ENCODE assay signal across 1 cellular context in genomic region chr14:93958567-93959238, GRCh38.
TF ChIP-seq lines count a peak whose summit lies in the region.

No MANE protein-coding gene starts in this region.

TF ChIP-seq in HepG2, 621 proteins besides CTCF, POLR2A, EP300 and RAD21:
- TF ChIP-seq ZNF333 (CRISPR knock-in tag; IDR thresholded peaks at IDR 0.05; ENCODE audit: borderline replicate concordance) (peak; percentile 1; the same call in 1 of the 2 replicates), ZNF17 (CRISPR knock-in tag; IDR thresholded peaks at IDR 0.05) (no peak), TBL1XR1 (IDR thresholded peaks at IDR 0.05; ENCODE audit: borderline replicate concordance, low read length, partially characterized antibody) (no peak), HCFC1 (IDR thresholded peaks at IDR 0.05; ENCODE audit: low read depth, low read length) (no peak), ZNF749 (CRISPR knock-in tag; IDR thresholded peaks at IDR 0.05; ENCODE audit: borderline replicate concordance) (0 out of 2 replicates have a peak, but pooled peaks have one; percentile 7), ZNF629 (CRISPR knock-in tag; conservative IDR thresholded peaks at IDR 0.05) (peak; percentile 91), SNAI1 (CRISPR knock-in tag; IDR thresholded peaks at IDR 0.05; ENCODE audit: borderline replicate concordance) (0 out of 2 replicates have a peak, but pooled peaks have one; percentile 47), KDM1A (CRISPR knock-in tag; IDR thresholded peaks at IDR 0.05) (peak; percentile 67; the same call in 1 of the 2 replicates), IKZF4 (CRISPR knock-in tag; IDR thresholded peaks at IDR 0.05; ENCODE audit: borderline replicate concordance, low read depth, not compliant biosample characterization) (no peak), FOXJ3 (CRISPR knock-in tag; IDR thresholded peaks at IDR 0.05; ENCODE audit: borderline replicate concordance) (no peak), SP4 (CRISPR knock-in tag; IDR thresholded peaks at IDR 0.05) (peak; percentile 31; the same call in 1 of the 2 replicates), RBM22 (optimal IDR thresholded peaks at IDR 0.05; ENCODE audit: low read length) (peak; percentile 13), ZZZ3 (CRISPR knock-in tag; IDR thresholded peaks at IDR 0.05; ENCODE audit: borderline replicate concordance) (no peak), ZNF709 (CRISPR knock-in tag; IDR thresholded peaks at IDR 0.05) (no peak), FOXC1 (CRISPR knock-in tag; IDR thresholded peaks at IDR 0.05; ENCODE audit: borderline replicate concordance) (peak; percentile 17; the same call in 1 of the 2 replicates), RFXAP (CRISPR knock-in tag; IDR thresholded peaks at IDR 0.05; ENCODE audit: borderline replicate concordance) (no peak)
- TF ChIP-seq, protein P1, sequence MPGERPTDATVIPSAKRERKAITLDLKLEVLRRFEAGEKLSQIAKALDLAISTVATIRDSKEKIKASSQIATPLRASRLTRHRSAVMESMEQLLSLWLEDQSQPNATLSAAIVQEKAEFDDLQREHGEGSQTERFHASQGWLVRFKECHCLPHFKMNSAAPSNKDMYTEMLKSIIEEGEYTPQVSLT (CRISPR knock-in tag; IDR thresholded peaks at IDR 0.05; ENCODE audit: borderline replicate concordance, low read depth) = 0 out of 2 replicates have a peak, but pooled peaks have one; percentile 10
- TF ChIP-seq, protein P2, sequence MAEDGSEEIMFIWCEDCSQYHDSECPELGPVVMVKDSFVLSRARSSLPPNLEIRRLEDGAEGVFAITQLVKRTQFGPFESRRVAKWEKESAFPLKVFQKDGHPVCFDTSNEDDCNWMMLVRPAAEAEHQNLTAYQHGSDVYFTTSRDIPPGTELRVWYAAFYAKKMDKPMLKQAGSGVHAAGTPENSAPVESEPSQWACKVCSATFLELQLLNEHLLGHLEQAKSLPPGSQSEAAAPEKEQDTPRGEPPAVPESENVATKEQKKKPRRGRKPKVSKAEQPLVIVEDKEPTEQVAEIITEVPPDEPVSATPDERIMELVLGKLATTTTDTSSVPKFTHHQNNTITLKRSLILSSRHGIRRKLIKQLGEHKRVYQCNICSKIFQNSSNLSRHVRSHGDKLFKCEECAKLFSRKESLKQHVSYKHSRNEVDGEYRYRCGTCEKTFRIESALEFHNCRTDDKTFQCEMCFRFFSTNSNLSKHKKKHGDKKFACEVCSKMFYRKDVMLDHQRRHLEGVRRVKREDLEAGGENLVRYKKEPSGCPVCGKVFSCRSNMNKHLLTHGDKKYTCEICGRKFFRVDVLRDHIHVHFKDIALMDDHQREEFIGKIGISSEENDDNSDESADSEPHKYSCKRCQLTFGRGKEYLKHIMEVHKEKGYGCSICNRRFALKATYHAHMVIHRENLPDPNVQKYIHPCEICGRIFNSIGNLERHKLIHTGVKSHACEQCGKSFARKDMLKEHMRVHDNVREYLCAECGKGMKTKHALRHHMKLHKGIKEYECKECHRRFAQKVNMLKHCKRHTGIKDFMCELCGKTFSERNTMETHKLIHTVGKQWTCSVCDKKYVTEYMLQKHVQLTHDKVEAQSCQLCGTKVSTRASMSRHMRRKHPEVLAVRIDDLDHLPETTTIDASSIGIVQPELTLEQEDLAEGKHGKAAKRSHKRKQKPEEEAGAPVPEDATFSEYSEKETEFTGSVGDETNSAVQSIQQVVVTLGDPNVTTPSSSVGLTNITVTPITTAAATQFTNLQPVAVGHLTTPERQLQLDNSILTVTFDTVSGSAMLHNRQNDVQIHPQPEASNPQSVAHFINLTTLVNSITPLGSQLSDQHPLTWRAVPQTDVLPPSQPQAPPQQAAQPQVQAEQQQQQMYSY (CRISPR knock-in tag; IDR thresholded peaks at IDR 0.05) = no peak
